ENCODE assay signal across 12 cellular contexts in genomic region chr11:128450882-128451647, GRCh38.
DNase-seq lines count a peak whose midpoint lies in the region; ATAC-seq and TF ChIP-seq lines count a peak whose summit lies in the region.
"Had no signal": no experiment of that assay in that cellular context is flagged by ENCODE, and none has a peak within 500 bp of the region (broad histone marks: within the 10 kb centered on the region; RNA-seq: fewer than 3 reads in every experiment).

No MANE protein-coding gene starts in this region.

- peaks cover 25% of the 10 kb centered on the region for H3K4me1 ChIP-seq in CD8-positive, alpha-beta T cell (ENCODE audit: insufficient read depth, low read length)
- peaks cover 19 to 32% (median 26%) of the 10 kb centered on the region in 4 donors for H3K4me1 ChIP-seq in esophagus muscularis mucosa
- peaks cover 0 to 25% (median 19%) of the 10 kb centered on the region in 4 donors for H3K4me1 ChIP-seq in sigmoid colon

- peaks cover 2% of the 10 kb centered on the region for H3K9me3 Mint-ChIP-seq in CD8-positive, alpha-beta T cell

- H3K36me3 ChIP-seq in CD8-positive, alpha-beta T cell (ENCODE audit: insufficient read depth, low read length) = peaks cover 2% of the 10 kb centered on the region
- H3K36me3 ChIP-seq in esophagus muscularis mucosa = no peaks in the 10 kb centered on the region
- no peaks in the 10 kb centered on the region for H3K36me3 ChIP-seq in sigmoid colon

- no peaks in the 10 kb centered on the region for H3K27me3 Mint-ChIP-seq in CD8-positive, alpha-beta T cell (ENCODE audit: low read depth)
- H3K27me3 Mint-ChIP-seq in T-helper 17 cell = no peaks in the 10 kb centered on the region

- H3K27ac ChIP-seq in CD8-positive, alpha-beta T cell (ENCODE audit: low read depth, low read length) = no peak overlapping the region
- H3K27ac ChIP-seq in esophagus muscularis mucosa (replicated peaks in 1 of 4) = peak overlapping the region; percentile 30 to 60 (median 56)
- peak overlapping the region; percentile 18 to 33 (median 27) for H3K27ac ChIP-seq in sigmoid colon

- TF ChIP-seq POLR2A in esophagus muscularis mucosa (IDR thresholded peaks at IDR 0.05; ENCODE audit: low read depth) (no peak), sigmoid colon (IDR thresholded peaks at IDR 0.05) (no peak)

- DNase-seq in CD8-positive, alpha-beta T cell = no peak
- DNase-seq in T-helper 17 cell (no peak), esophagus muscularis mucosa (ENCODE audit: extremely low spot score) (no peak), sigmoid colon (no peak), NCI-H510A treated with DMSO at 0.1 percent for 48 hours (lab: John Stamatoyannopoulos, UW) (no peak), AG20443 (ENCODE audit: low spot score) (no peak)
- DNase-seq: activated CD4-positive, alpha-beta T cell treated with anti-CD3 and anti-CD28 coated beads for 4 hours; NCI-H526; stimulated activated CD4-positive, alpha-beta T cell treated with anti-CD3 and anti-CD28 coated beads, Interleukin-4, amount 100 ng/mL, for 24 hours had no signal

- H3K36me3 Mint-ChIP-seq in CD8-positive, alpha-beta T cell = peaks cover 19% of the 10 kb centered on the region
- H3K36me3 Mint-ChIP-seq in T-helper 17 cell (ENCODE audit: low read depth) = no peaks in the 10 kb centered on the region

- H3K4me3 ChIP-seq in CD8-positive, alpha-beta T cell (ENCODE audit: low read depth, low read length) = no peak overlapping the region
- H3K4me3 ChIP-seq in esophagus muscularis mucosa (peak overlapping the region; percentile 19 to 42 (median 34)), sigmoid colon (peak overlapping the region in 2 of 4 donors; percentile 19 to 26)

- H3K27me3 ChIP-seq in CD8-positive, alpha-beta T cell (ENCODE audit: insufficient read depth, low read length) = no peaks in the 10 kb centered on the region
- H3K27me3 ChIP-seq in esophagus muscularis mucosa (no peaks in the 10 kb centered on the region), sigmoid colon (no peaks in the 10 kb centered on the region)

- CTCF ChIA-PET in CD8-positive, alpha-beta T cell (lab: Charles Lee) = no interaction called here

- POLR2A ChIA-PET in CD8-positive, alpha-beta T cell (lab: Charles Lee) = interaction anchor here (1.1 to 1.5 kb wide), 2 partner anchors 21 to 109 kb away, joined by 3 read pairs; no protein-coding TSS in a partner anchor

- H3K27ac Mint-ChIP-seq in CD8-positive, alpha-beta T cell = peak overlapping the region; percentile 23
- peak overlapping the region; percentile 94 for H3K27ac Mint-ChIP-seq in T-helper 17 cell

- no peaks in the 10 kb centered on the region for H3K9me3 ChIP-seq in CD8-positive, alpha-beta T cell (ENCODE audit: low read length)
- no peaks in the 10 kb centered on the region for H3K9me3 ChIP-seq in T-helper 17 cell (ENCODE audit: control insufficient read depth, low read length, poor library complexity, severe bottlenecking)
- H3K9me3 ChIP-seq in esophagus muscularis mucosa = no peaks in the 10 kb centered on the region
- no peaks in the 10 kb centered on the region for H3K9me3 ChIP-seq in sigmoid colon

- H3K4me1 Mint-ChIP-seq in CD8-positive, alpha-beta T cell (ENCODE audit: low read depth) = peaks cover 67% of the 10 kb centered on the region
- H3K4me1 Mint-ChIP-seq in T-helper 17 cell = peaks cover 41% of the 10 kb centered on the region

- TF ChIP-seq EP300 in esophagus muscularis mucosa (IDR thresholded peaks at IDR 0.05) (no peak), sigmoid colon (IDR thresholded peaks at IDR 0.05) (no peak)

- ATAC-seq in CD8-positive, alpha-beta T cell = no peak
- ATAC-seq in T-helper 17 cell (no peak), GM18867 (IDR thresholded peaks at IDR 0.05; ENCODE audit: unreplicated experiment) (no peak), HG03097 (IDR thresholded peaks at IDR 0.05; ENCODE audit: low FRiP score, unreplicated experiment) (no peak)
- ATAC-seq: SK-N-SH treated with all-trans-retinoic acid at 6 μM for 48 hours had no signal

- no peak overlapping the region for H3K4me3 Mint-ChIP-seq in CD8-positive, alpha-beta T cell
- H3K4me3 Mint-ChIP-seq in T-helper 17 cell = no peak overlapping the region

- WGBS in esophagus muscularis mucosa = 90% methylated on average over 17 of the region's 21 CpGs
- WGBS in sigmoid colon, 2 donors = 90 to 94% methylated on average over 21 of the region's 21 CpGs

- TF ChIP-seq CTCF in CD8-positive, alpha-beta T cell (IDR thresholded peaks at IDR 0.05) = no peak
- TF ChIP-seq CTCF in esophagus muscularis mucosa (IDR thresholded peaks at IDR 0.05) = no peak
- no peak for TF ChIP-seq CTCF in sigmoid colon (IDR thresholded peaks at IDR 0.05)

- intact Hi-C loops in CD8-positive, alpha-beta T cell (cut with DNase I, micrococcal nuclease) = loop anchor here (1.0 to 10.0 kb wide), 2 partner anchors 10 to 416 kb away; no protein-coding TSS in a partner anchor
- intact Hi-C loops in esophagus muscularis mucosa (cut with DNase I) = no loop called here
- intact Hi-C loops in sigmoid colon (cut with DNase I) = loop anchor here (5.0 to 10.0 kb wide), 2 partner anchors 44 to 74 kb away; no protein-coding TSS in a partner anchor
